ENCODE assay signal across 1 cellular context in genomic region chr1:77430966-77431735, GRCh38.
TF ChIP-seq lines count a peak whose summit lies in the region.

No MANE protein-coding gene starts in this region.

TF ChIP-seq in WTC11, 78 proteins besides CTCF, POLR2A, EP300 and RAD21 (continued from another document):
- TF ChIP-seq ZNF425 (CRISPR knock-in tag; conservative IDR thresholded peaks at IDR 0.05): no peak
- TF ChIP-seq FOXP4 (CRISPR knock-in tag; IDR thresholded peaks at IDR 0.05): no peak
- TF ChIP-seq ZNF532 (CRISPR knock-in tag; IDR thresholded peaks at IDR 0.05; ENCODE audit: borderline replicate concordance): no peak
- no peak for TF ChIP-seq NR1H2 (CRISPR knock-in tag; IDR thresholded peaks at IDR 0.05)
- no peak for TF ChIP-seq MXD4 (CRISPR knock-in tag; IDR thresholded peaks at IDR 0.05; ENCODE audit: borderline replicate concordance)
- no peak for TF ChIP-seq ETV6 (CRISPR knock-in tag; IDR thresholded peaks at IDR 0.05)
- no peak for TF ChIP-seq ELF4 (CRISPR knock-in tag; IDR thresholded peaks at IDR 0.05; ENCODE audit: low read depth)
- no peak for TF ChIP-seq IRF2 (CRISPR knock-in tag; IDR thresholded peaks at IDR 0.05; ENCODE audit: borderline replicate concordance, low read depth)
